Comparison of ENCODE assay signal across 1 cellular context in genomic region chr4:56213543-56213942, GRCh38.
TF ChIP-seq lines count a peak whose summit lies in the region.

No MANE protein-coding gene starts in this region.

TF ChIP-seq in HepG2, 621 proteins besides CTCF, POLR2A, EP300 and RAD21 (continued from another document):
- TF ChIP-seq SNAPC4 (CRISPR knock-in tag; IDR thresholded peaks at IDR 0.05) = no peak
- no peak for TF ChIP-seq ZBTB49 (CRISPR knock-in tag; IDR thresholded peaks at IDR 0.05; ENCODE audit: borderline replicate concordance)
- no peak for TF ChIP-seq HDAC2 (CRISPR knock-in tag; IDR thresholded peaks at IDR 0.05)
- no peak for TF ChIP-seq REXO4 (CRISPR knock-in tag; IDR thresholded peaks at IDR 0.05; ENCODE audit: borderline replicate concordance)
- no peak for TF ChIP-seq REL (CRISPR knock-in tag; conservative IDR thresholded peaks at IDR 0.05)
- TF ChIP-seq ZNF530 (CRISPR knock-in tag; IDR thresholded peaks at IDR 0.05; ENCODE audit: low read depth) = no peak
- no peak for TF ChIP-seq CCDC6 (CRISPR knock-in tag; IDR thresholded peaks at IDR 0.05)
- no peak for TF ChIP-seq E2F2 (CRISPR knock-in tag; IDR thresholded peaks at IDR 0.05; ENCODE audit: borderline replicate concordance)
- TF ChIP-seq CBX1 (IDR thresholded peaks at IDR 0.05; ENCODE audit: low read depth) = no peak
- no peak for TF ChIP-seq FUBP1 (CRISPR knock-in tag; IDR thresholded peaks at IDR 0.05; ENCODE audit: borderline replicate concordance)
- TF ChIP-seq ZBTB38 (CRISPR knock-in tag; IDR thresholded peaks at IDR 0.05) = no peak
- no peak for TF ChIP-seq SNAPC5 (CRISPR knock-in tag; IDR thresholded peaks at IDR 0.05; ENCODE audit: borderline replicate concordance)
- TF ChIP-seq GLMP (CRISPR knock-in tag; IDR thresholded peaks at IDR 0.05; ENCODE audit: borderline replicate concordance) = no peak
- TF ChIP-seq ZNF101 (CRISPR knock-in tag; IDR thresholded peaks at IDR 0.05; ENCODE audit: borderline replicate concordance, low read depth) = no peak
- TF ChIP-seq, protein P1, sequence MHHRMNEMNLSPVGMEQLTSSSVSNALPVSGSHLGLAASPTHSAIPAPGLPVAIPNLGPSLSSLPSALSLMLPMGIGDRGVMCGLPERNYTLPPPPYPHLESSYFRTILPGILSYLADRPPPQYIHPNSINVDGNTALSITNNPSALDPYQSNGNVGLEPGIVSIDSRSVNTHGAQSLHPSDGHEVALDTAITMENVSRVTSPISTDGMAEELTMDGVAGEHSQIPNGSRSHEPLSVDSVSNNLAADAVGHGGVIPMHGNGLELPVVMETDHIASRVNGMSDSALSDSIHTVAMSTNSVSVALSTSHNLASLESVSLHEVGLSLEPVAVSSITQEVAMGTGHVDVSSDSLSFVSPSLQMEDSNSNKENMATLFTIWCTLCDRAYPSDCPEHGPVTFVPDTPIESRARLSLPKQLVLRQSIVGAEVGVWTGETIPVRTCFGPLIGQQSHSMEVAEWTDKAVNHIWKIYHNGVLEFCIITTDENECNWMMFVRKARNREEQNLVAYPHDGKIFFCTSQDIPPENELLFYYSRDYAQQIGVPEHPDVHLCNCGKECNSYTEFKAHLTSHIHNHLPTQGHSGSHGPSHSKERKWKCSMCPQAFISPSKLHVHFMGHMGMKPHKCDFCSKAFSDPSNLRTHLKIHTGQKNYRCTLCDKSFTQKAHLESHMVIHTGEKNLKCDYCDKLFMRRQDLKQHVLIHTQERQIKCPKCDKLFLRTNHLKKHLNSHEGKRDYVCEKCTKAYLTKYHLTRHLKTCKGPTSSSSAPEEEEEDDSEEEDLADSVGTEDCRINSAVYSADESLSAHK (CRISPR knock-in tag; IDR thresholded peaks at IDR 0.05; ENCODE audit: borderline replicate concordance) = no peak
